Comparison of ENCODE assay signal across 1 cellular context in genomic region chr2:85601771-85602475, GRCh38.
TF ChIP-seq lines count a peak whose summit lies in the region.

No MANE protein-coding gene starts in this region.

TF ChIP-seq in HepG2, 621 proteins besides CTCF, POLR2A, EP300 and RAD21 (continued from another document and continues in another):
- TF ChIP-seq ZBTB25 (CRISPR knock-in tag; IDR thresholded peaks at IDR 0.05) (no peak), SAP130 (CRISPR knock-in tag; IDR thresholded peaks at IDR 0.05; ENCODE audit: low read depth) (peak; percentile 64), STAT5B (CRISPR knock-in tag; IDR thresholded peaks at IDR 0.05) (no peak), ZNF703 (CRISPR knock-in tag; IDR thresholded peaks at IDR 0.05; ENCODE audit: borderline replicate concordance) (no peak), ZFX (CRISPR knock-in tag; IDR thresholded peaks at IDR 0.05; ENCODE audit: low read depth) (no peak), FOXM1 (CRISPR knock-in tag; IDR thresholded peaks at IDR 0.05) (peak; percentile 19; the same call in 1 of the 2 replicates), ZNF138 (CRISPR knock-in tag; IDR thresholded peaks at IDR 0.05; ENCODE audit: low read depth) (no peak), ZSCAN30 (CRISPR knock-in tag; IDR thresholded peaks at IDR 0.05) (no peak; the same call in 1 of the 2 replicates), ZNF878 (CRISPR knock-in tag; IDR thresholded peaks at IDR 0.05) (no peak), PHB2 (IDR thresholded peaks at IDR 0.05; ENCODE audit: partially characterized antibody) (no peak), KDM3A (CRISPR knock-in tag; IDR thresholded peaks at IDR 0.05; ENCODE audit: low read depth) (0 out of 2 replicates have a peak, but pooled peaks have one; percentile 22), ZNF234 (CRISPR knock-in tag; conservative IDR thresholded peaks at IDR 0.05) (peak; percentile 41; the same call in 1 of the 2 replicates), ZSCAN25 (CRISPR knock-in tag; IDR thresholded peaks at IDR 0.05) (peak; percentile 14; the same call in 1 of the 2 replicates), ZNF567 (CRISPR knock-in tag; IDR thresholded peaks at IDR 0.05; ENCODE audit: borderline replicate concordance) (no peak), YEATS2 (CRISPR knock-in tag; IDR thresholded peaks at IDR 0.05; ENCODE audit: borderline replicate concordance) (0 out of 2 replicates have a peak, but pooled peaks have one; percentile 25), KDM5B (CRISPR knock-in tag; IDR thresholded peaks at IDR 0.05; ENCODE audit: borderline replicate concordance) (no peak), ZNF224 (CRISPR knock-in tag; IDR thresholded peaks at IDR 0.05) (no peak), AHR (CRISPR knock-in tag; IDR thresholded peaks at IDR 0.05) (0 out of 2 replicates have a peak, but pooled peaks have one; percentile 61), FIP1L1 (IDR thresholded peaks at IDR 0.05; ENCODE audit: borderline replicate concordance, insufficient read depth, low read depth, low read length) (no peak), ZFP36 (IDR thresholded peaks at IDR 0.05; ENCODE audit: borderline replicate concordance, low read depth, low read length, partially characterized antibody) (no peak), MAFF (IDR thresholded peaks at IDR 0.05; ENCODE audit: low read depth, low read length) (no peak), SOX13 (IDR thresholded peaks at IDR 0.05) (no peak), SOX13 (CRISPR knock-in tag; conservative IDR thresholded peaks at IDR 0.05 in 1 of 2, IDR thresholded peaks at IDR 0.05 in 1 of 2) (peak in 1 of 2 experiments; percentile 44; a peak in 1 of 4 replicates), EZH2 (conservative IDR thresholded peaks at IDR 0.05; ENCODE audit: low read depth, low read length) (no peak), TBX2 (CRISPR knock-in tag; IDR thresholded peaks at IDR 0.05; ENCODE audit: borderline replicate concordance) (0 out of 2 replicates have a peak, but pooled peaks have one; percentile 43), SIN3A (IDR thresholded peaks at IDR 0.05; ENCODE audit: borderline replicate concordance, low read depth, low read length) (peak; percentile 65; the same call in 1 of the 2 replicates), ZNF841 (CRISPR knock-in tag; IDR thresholded peaks at IDR 0.05; ENCODE audit: borderline replicate concordance) (no peak), ZNF17 (CRISPR knock-in tag; IDR thresholded peaks at IDR 0.05) (no peak), ZEB1 (IDR thresholded peaks at IDR 0.05; ENCODE audit: insufficient replicate concordance, low read depth) (no peak), ARNT (IDR thresholded peaks at IDR 0.05) (no peak), ZNF468 (CRISPR knock-in tag; IDR thresholded peaks at IDR 0.05) (peak; percentile 69; the same call in 1 of the 2 replicates), CBX2 (IDR thresholded peaks at IDR 0.05; ENCODE audit: low read depth, low read length) (no peak), CBX2 (CRISPR knock-in tag; IDR thresholded peaks at IDR 0.05; ENCODE audit: low read depth) (no peak), ZNF740 (CRISPR knock-in tag; IDR thresholded peaks at IDR 0.05) (peak; percentile 37; the same call in 1 of the 2 replicates), ZBTB8A (CRISPR knock-in tag; IDR thresholded peaks at IDR 0.05; ENCODE audit: borderline replicate concordance, low read depth) (no peak), IKZF1 (IDR thresholded peaks at IDR 0.05) (no peak), ZNF33B (CRISPR knock-in tag; IDR thresholded peaks at IDR 0.05) (no peak), ZNF605 (CRISPR knock-in tag; IDR thresholded peaks at IDR 0.05) (peak; percentile 70; the same call in 1 of the 2 replicates), ASH2L (IDR thresholded peaks at IDR 0.05; ENCODE audit: insufficient read length, low read depth, low read length) (no peak), SRY (CRISPR knock-in tag; IDR thresholded peaks at IDR 0.05) (no peak), KAT8 (CRISPR knock-in tag; IDR thresholded peaks at IDR 0.05) (0 out of 2 replicates have a peak, but pooled peaks have one; percentile 20), BATF2 (CRISPR knock-in tag; IDR thresholded peaks at IDR 0.05) (no peak), RNF2 (conservative IDR thresholded peaks at IDR 0.05; ENCODE audit: low read depth) (no peak), ZFP62 (CRISPR knock-in tag; IDR thresholded peaks at IDR 0.05) (no peak), KAT7 (CRISPR knock-in tag; IDR thresholded peaks at IDR 0.05; ENCODE audit: borderline replicate concordance) (no peak), ZNF510 (CRISPR knock-in tag; IDR thresholded peaks at IDR 0.05; ENCODE audit: low read depth) (no peak), MYPOP (CRISPR knock-in tag; IDR thresholded peaks at IDR 0.05) (no peak), MED8 (CRISPR knock-in tag; IDR thresholded peaks at IDR 0.05; ENCODE audit: insufficient replicate concordance) (no peak), NR2C2 (CRISPR knock-in tag; IDR thresholded peaks at IDR 0.05; ENCODE audit: borderline replicate concordance) (no peak), ZNF619 (CRISPR knock-in tag; IDR thresholded peaks at IDR 0.05) (0 out of 2 replicates have a peak, but pooled peaks have one; percentile 33), SIN3B (IDR thresholded peaks at IDR 0.05; ENCODE audit: low read length) (no peak; the same call in 1 of the 2 replicates), ZSCAN22 (CRISPR knock-in tag; IDR thresholded peaks at IDR 0.05) (no peak), SKI (IDR thresholded peaks at IDR 0.05; ENCODE audit: partially characterized antibody) (no peak), STAG1 (CRISPR knock-in tag; IDR thresholded peaks at IDR 0.05) (no peak; the same call in 1 of the 2 replicates)
- TF ChIP-seq, protein P1, sequence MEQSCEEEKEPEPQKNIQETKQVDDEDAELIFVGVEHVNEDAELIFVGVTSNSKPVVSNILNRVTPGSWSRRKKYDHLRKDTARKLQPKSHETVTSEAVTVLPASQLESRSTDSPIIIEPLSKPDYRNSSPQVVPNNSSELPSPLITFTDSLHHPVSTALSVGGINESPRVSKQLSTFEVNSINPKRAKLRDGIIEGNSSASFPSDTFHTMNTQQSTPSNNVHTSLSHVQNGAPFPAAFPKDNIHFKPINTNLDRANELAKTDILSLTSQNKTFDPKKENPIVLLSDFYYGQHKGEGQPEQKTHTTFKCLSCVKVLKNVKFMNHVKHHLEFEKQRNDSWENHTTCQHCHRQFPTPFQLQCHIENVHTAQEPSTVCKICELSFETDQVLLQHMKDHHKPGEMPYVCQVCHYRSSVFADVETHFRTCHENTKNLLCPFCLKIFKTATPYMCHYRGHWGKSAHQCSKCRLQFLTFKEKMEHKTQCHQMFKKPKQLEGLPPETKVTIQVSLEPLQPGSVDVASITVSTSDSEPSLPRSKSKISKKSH (CRISPR knock-in tag; IDR thresholded peaks at IDR 0.05; ENCODE audit: borderline replicate concordance), result no peak
- TF ChIP-seq, protein P2, sequence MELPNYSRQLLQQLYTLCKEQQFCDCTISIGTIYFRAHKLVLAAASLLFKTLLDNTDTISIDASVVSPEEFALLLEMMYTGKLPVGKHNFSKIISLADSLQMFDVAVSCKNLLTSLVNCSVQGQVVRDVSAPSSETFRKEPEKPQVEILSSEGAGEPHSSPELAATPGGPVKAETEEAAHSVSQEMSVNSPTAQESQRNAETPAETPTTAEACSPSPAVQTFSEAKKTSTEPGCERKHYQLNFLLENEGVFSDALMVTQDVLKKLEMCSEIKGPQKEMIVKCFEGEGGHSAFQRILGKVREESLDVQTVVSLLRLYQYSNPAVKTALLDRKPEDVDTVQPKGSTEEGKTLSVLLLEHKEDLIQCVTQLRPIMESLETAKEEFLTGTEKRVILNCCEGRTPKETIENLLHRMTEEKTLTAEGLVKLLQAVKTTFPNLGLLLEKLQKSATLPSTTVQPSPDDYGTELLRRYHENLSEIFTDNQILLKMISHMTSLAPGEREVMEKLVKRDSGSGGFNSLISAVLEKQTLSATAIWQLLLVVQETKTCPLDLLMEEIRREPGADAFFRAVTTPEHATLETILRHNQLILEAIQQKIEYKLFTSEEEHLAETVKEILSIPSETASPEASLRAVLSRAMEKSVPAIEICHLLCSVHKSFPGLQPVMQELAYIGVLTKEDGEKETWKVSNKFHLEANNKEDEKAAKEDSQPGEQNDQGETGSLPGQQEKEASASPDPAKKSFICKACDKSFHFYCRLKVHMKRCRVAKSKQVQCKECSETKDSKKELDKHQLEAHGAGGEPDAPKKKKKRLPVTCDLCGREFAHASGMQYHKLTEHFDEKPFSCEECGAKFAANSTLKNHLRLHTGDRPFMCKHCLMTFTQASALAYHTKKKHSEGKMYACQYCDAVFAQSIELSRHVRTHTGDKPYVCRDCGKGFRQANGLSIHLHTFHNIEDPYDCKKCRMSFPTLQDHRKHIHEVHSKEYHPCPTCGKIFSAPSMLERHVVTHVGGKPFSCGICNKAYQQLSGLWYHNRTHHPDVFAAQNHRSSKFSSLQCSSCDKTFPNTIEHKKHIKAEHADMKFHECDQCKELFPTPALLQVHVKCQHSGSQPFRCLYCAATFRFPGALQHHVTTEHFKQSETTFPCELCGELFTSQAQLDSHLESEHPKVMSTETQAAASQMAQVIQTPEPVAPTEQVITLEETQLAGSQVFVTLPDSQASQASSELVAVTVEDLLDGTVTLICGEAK (IDR thresholded peaks at IDR 0.05), result no peak
- TF ChIP-seq, protein P2 (CRISPR knock-in tag; IDR thresholded peaks at IDR 0.05), result peak; percentile 23; the same call in 1 of the 2 replicates
- TF ChIP-seq, protein P3, sequence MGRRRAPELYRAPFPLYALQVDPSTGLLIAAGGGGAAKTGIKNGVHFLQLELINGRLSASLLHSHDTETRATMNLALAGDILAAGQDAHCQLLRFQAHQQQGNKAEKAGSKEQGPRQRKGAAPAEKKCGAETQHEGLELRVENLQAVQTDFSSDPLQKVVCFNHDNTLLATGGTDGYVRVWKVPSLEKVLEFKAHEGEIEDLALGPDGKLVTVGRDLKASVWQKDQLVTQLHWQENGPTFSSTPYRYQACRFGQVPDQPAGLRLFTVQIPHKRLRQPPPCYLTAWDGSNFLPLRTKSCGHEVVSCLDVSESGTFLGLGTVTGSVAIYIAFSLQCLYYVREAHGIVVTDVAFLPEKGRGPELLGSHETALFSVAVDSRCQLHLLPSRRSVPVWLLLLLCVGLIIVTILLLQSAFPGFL (CRISPR knock-in tag; IDR thresholded peaks at IDR 0.05), result no peak
- TF ChIP-seq, protein P4, sequence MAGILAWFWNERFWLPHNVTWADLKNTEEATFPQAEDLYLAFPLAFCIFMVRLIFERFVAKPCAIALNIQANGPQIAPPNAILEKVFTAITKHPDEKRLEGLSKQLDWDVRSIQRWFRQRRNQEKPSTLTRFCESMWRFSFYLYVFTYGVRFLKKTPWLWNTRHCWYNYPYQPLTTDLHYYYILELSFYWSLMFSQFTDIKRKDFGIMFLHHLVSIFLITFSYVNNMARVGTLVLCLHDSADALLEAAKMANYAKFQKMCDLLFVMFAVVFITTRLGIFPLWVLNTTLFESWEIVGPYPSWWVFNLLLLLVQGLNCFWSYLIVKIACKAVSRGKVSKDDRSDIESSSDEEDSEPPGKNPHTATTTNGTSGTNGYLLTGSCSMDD (CRISPR knock-in tag; IDR thresholded peaks at IDR 0.05), result no peak
